In the genomic region with DNA sequence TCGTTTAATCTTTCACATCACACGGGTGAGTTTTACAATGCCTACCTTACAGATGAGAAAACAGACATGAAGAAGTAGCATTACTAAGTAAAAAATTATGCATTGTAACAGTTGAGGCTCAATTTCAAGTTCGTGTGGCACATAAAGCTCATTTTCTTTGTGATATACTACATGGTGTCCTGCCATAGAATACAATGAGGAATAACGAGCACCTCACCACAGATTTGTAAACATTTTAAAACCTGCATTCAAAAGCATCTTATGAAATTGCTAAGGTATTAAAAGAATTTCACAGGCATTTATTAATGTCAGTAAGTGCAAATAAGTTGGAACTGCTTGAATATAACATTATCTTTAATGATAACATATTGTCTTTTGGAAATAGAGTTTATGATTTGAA, we compare ENCODE assay signal across 24 cellular contexts.
"Had no signal": no experiment of that assay in that cellular context is flagged by ENCODE, and none has a peak within 500 bp of the region (broad histone marks: within the 10 kb centered on the region; RNA-seq: fewer than 3 reads in every experiment).

No MANE protein-coding gene starts in this region.

- H3K9me3 ChIP-seq: colonic mucosa, esophagus muscularis mucosa, esophagus squamous epithelium, gastrocnemius medialis, gastroesophageal sphincter had no signal

- H3K27ac ChIP-seq: colonic mucosa, coronary artery, dorsolateral prefrontal cortex, epithelial cell of prostate, esophagus muscularis mucosa, esophagus squamous epithelium, foreskin keratinocyte, gastrocnemius medialis, gastroesophageal sphincter, heart left ventricle, heart right ventricle had no signal

- DNase-seq: colonic mucosa; cortex of kidney; dermis blood vessel endothelial cell; dorsolateral prefrontal cortex; effector CD4-positive, alpha-beta T cell; effector CD8-positive, alpha-beta T cell; effector memory CD4-positive, alpha-beta T cell; effector memory CD8-positive, alpha-beta T cell; endodermal cell; erythroblast; esophagus squamous epithelium; foreskin fibroblast; foreskin keratinocyte; foreskin melanocyte; gastrocnemius medialis; glutamatergic neuron; head of caudate nucleus; heart left ventricle; heart right ventricle had no signal

- H3K4me1 ChIP-seq: colonic mucosa, esophagus muscularis mucosa, esophagus squamous epithelium, foreskin keratinocyte, gastrocnemius medialis, gastroesophageal sphincter, heart left ventricle, heart right ventricle had no signal

- H3K27me3 ChIP-seq: colonic mucosa, esophagus muscularis mucosa, esophagus squamous epithelium, foreskin keratinocyte, gastrocnemius medialis, heart left ventricle, heart right ventricle had no signal

- H3K36me3 ChIP-seq: colonic mucosa, esophagus muscularis mucosa, esophagus squamous epithelium, gastrocnemius medialis, gastroesophageal sphincter, heart left ventricle, heart right ventricle had no signal

- ATAC-seq: effector memory CD8-positive, alpha-beta T cell; esophagus mucosa; foreskin keratinocyte; gastrocnemius medialis; gastroesophageal sphincter; heart left ventricle; heart right ventricle had no signal

- H3K4me3 ChIP-seq: colonic mucosa, coronary artery, dorsolateral prefrontal cortex, esophagus muscularis mucosa, esophagus squamous epithelium, gastrocnemius medialis, gastroesophageal sphincter, heart left ventricle, heart right ventricle had no signal
